ENCODE assay signal across 1 cellular context in the genomic region with DNA sequence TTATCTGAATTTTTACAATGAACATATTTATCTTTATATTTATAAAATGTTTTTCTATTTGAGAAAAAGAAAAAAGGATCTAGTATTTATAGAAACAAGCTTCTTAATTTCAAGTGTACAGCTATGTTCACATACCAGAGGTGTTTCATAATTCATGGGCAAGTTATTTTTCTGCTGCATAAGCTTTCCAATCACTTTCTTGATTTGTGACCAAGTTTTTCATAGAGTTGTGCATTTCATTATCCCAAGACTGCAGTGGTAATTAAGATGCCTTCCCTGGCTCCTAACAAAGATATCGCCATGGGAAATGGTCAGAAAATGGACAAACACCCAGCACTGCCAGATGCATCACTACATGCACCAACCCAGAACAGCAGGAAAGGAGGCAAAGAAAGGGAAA.
TF ChIP-seq lines count a peak whose summit lies in the region.

No MANE protein-coding gene starts in this region.

TF ChIP-seq in IMR-90, 13 proteins besides CTCF, POLR2A, EP300 and RAD21:
- TF ChIP-seq MXI1 (IDR thresholded peaks at IDR 0.05; ENCODE audit: borderline replicate concordance, low read depth, low read length), result no peak
- TF ChIP-seq CHD1 (IDR thresholded peaks at IDR 0.05; ENCODE audit: low read depth, low read length), result no peak
- TF ChIP-seq MAZ (IDR thresholded peaks at IDR 0.05; ENCODE audit: borderline replicate concordance, low read depth, low read length), result no peak
- no peak for TF ChIP-seq RCOR1 (IDR thresholded peaks at IDR 0.05; ENCODE audit: insufficient replicate concordance, low read length)
- TF ChIP-seq FOS (IDR thresholded peaks at IDR 0.05; ENCODE audit: low read depth, low read length), result no peak
- no peak for TF ChIP-seq USF2 (IDR thresholded peaks at IDR 0.05; ENCODE audit: low read depth, low read length)
- TF ChIP-seq SMC3 (IDR thresholded peaks at IDR 0.05; ENCODE audit: low read depth, low read length), result no peak
